Comparison of ENCODE assay signal across 15 cellular contexts in the genomic region with DNA sequence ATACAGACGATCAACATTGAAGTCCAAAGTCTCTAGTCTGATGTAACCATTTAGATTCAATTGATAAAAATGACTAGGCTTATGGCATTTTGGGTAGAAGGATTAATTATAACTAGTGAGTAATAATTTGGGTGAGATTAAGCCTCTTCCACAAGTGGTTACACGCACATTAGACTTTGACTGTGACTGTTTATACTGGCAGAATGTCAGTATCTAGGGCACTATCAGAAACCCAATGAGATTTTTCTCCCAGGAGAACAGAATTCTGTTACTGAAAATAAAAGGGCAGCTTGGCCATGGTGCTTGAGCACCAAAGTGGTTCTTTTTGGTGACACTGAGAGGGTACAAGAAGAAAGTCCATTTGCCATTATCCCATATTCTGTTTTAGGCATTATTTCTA. TPM values are rescaled to one million over a fixed set of nuclear protein-coding genes. Genes with fewer than 3 reads are reported as not detected.
DNase-seq lines count a peak whose midpoint lies in the region; ATAC-seq and TF ChIP-seq lines count a peak whose summit lies in the region.
"Had no signal": no experiment of that assay in that cellular context is flagged by ENCODE, and none has a peak within 500 bp of the region (broad histone marks: within the 10 kb centered on the region; RNA-seq: fewer than 3 reads in every experiment).

No MANE protein-coding gene starts in this region.

- H3K4me1 ChIP-seq in right atrium auricular region (peaks cover 0 to 6% of the 10 kb centered on the region in 2 donors), aorta (ENCODE audit: control insufficient read depth in 1 of 2, insufficient read depth in 2 of 2, low read length in 2 of 2) (no peaks in the 10 kb centered on the region)

- 3 to 23% methylated on average over 2 of the region's 2 CpGs for WGBS in aorta, 2 donors

- no peak for TF ChIP-seq CTCF in right atrium auricular region (IDR thresholded peaks at IDR 0.05)
- no peak for TF ChIP-seq CTCF in coronary artery (IDR thresholded peaks at IDR 0.05)

- H3K9me3 ChIP-seq in right atrium auricular region (no peaks in the 10 kb centered on the region), aorta (ENCODE audit: control insufficient read depth, low read length) (no peaks in the 10 kb centered on the region)

- no peaks in the 10 kb centered on the region for H3K27me3 ChIP-seq in right atrium auricular region
- no peaks in the 10 kb centered on the region for H3K27me3 ChIP-seq in aorta (ENCODE audit: control insufficient read depth in 1 of 2, insufficient read depth in 2 of 2, low read length in 1 of 2)

- H3K27ac ChIP-seq in right atrium auricular region (peak overlapping the region; percentile 82 to 86), coronary artery (peak overlapping the region; percentile 82 to 95), aorta (ENCODE audit: low read depth in 1 of 2, low read length in 2 of 2) (no peak overlapping the region)
- H3K27ac ChIP-seq: RWPE1 had no signal

- H3K36me3 ChIP-seq in right atrium auricular region (no peaks in the 10 kb centered on the region), aorta (ENCODE audit: control insufficient read depth in 1 of 2, insufficient read depth in 2 of 2, low read length in 1 of 2) (no peaks in the 10 kb centered on the region)

- DNase-seq in right atrium auricular region (ENCODE audit: low spot score) (no peak), left ventricle myocardium superior (no peak), coronary artery (ENCODE audit: low spot score) (no peak), medulla oblongata (ENCODE audit: extremely low spot score) (peak; percentile 8), aorta (no peak)
- no peak for DNase-seq in activated effector memory CD4-positive, alpha-beta T cell treated with anti-CD3 and anti-CD28 coated beads, Interleukin-2, amount 50 U/mL, for 16 hours
- DNase-seq: activated CD4-positive, alpha-beta T cell treated with anti-CD3 and anti-CD28 coated beads, Interleukin-2, amount 50 U/mL, for 48 hours; activated gamma-delta T cell treated with Interleukin-2 at 50 U/mL for 16 hours; posterior cingulate gyrus; stimulated activated CD8-positive, alpha-beta memory T cell treated with anti-CD3 and anti-CD28 coated beads, Interleukin-4, amount 100 ng/mL, for 48 hours; T1000; trophoblast cell had no signal

- intact Hi-C loops in left ventricle myocardium superior (cut with micrococcal nuclease) (no loop called here), aorta (cut with DNase I) (loop anchor here (5.0 kb wide), 2 partner anchors 207 to 232 kb away; no protein-coding TSS in a partner anchor)

- ATAC-seq in left ventricle myocardium superior, result no peak
- ATAC-seq in aorta (ENCODE audit: low FRiP score), result no peak
- no peak for ATAC-seq in HG02852 (IDR thresholded peaks at IDR 0.05; ENCODE audit: unreplicated experiment)
- no peak for ATAC-seq in HG02610 (IDR thresholded peaks at IDR 0.05; ENCODE audit: unreplicated experiment)

- H3K4me3 ChIP-seq in right atrium auricular region (no peak overlapping the region), coronary artery (peak overlapping the region; percentile 84), aorta (ENCODE audit: low read length in 2 of 2) (peak overlapping the region; percentile 41 to 49)

RNA-seq across cellular contexts. Expression of a gene that starts 3.3 kb away (rescaled TPM):
- total RNA-seq in right atrium auricular region (10 to 100 TPM; 33.4 to 40.1 TPM), left ventricle myocardium superior (40.8 TPM), aorta (100 to 1,000 TPM; 481 to 708 TPM)
- 100 to 1,000 TPM; 241 to 380 TPM for polyA plus RNA-seq in aorta

Comparison
In these comparisons a context has a peak if more than half of its experiments do, and no peak if none do; other contexts are left out.
1. H3K27ac ChIP-seq: peak in right atrium auricular region (2 of 2) and coronary artery (2 of 2); none in aorta (0 of 2).
2. H3K4me3 ChIP-seq: peak in coronary artery (single experiment) and aorta (2 of 2); none in right atrium auricular region (0 of 2).
3. RNA of a gene that starts 3.3 kb away (total RNA-seq): 481 to 708 TPM in aorta; 40.8 TPM in left ventricle myocardium superior (single experiment) and 33.4 to 40.1 TPM in right atrium auricular region; every median in the first group is over 10 times any median in the second.